ENCODE assay signal across 1 cellular context in genomic region chr1:214540324-214540723, GRCh38.
TF ChIP-seq lines count a peak whose summit lies in the region.

No MANE protein-coding gene starts in this region.

TF ChIP-seq in HEK293, 187 proteins besides CTCF, POLR2A, EP300 and RAD21 (continued from another document):
- TF ChIP-seq ZBTB10 (tag by site-specific recombination; IDR thresholded peaks at IDR 0.05), result no peak
- TF ChIP-seq ZNF843 (tag by site-specific recombination; IDR thresholded peaks at IDR 0.05), result 0 out of 2 replicates have a peak, but pooled peaks have one; percentile 45
- no peak for TF ChIP-seq ZFP37 (tag by site-specific recombination; IDR thresholded peaks at IDR 0.05)
- TF ChIP-seq ZNF18 (tag by site-specific recombination; IDR thresholded peaks at IDR 0.05), result peak; percentile 39; the same call in 1 of the 2 replicates
- TF ChIP-seq ZNF133 (tag by site-specific recombination; IDR thresholded peaks at IDR 0.05), result peak; percentile 19; the same call in 1 of the 2 replicates
- TF ChIP-seq PRDM4 (tag by site-specific recombination; IDR thresholded peaks at IDR 0.05), result 0 out of 2 replicates have a peak, but pooled peaks have one; percentile 26
- peak; percentile 13; the same call in 1 of the 2 replicates for TF ChIP-seq GLIS1 (tag by site-specific recombination; IDR thresholded peaks at IDR 0.05)
- TF ChIP-seq ZNF121 (tag by site-specific recombination; IDR thresholded peaks at IDR 0.05), result no peak
- TF ChIP-seq PRDM6 (tag by site-specific recombination; IDR thresholded peaks at IDR 0.05), result peak; percentile 42
- TF ChIP-seq GLI2 (tag by site-specific recombination; IDR thresholded peaks at IDR 0.05; ENCODE audit: borderline replicate concordance, low read depth), result 0 out of 2 replicates have a peak, but pooled peaks have one; percentile 10
- TF ChIP-seq ZNF624 (tag by site-specific recombination; IDR thresholded peaks at IDR 0.05), result no peak
- TF ChIP-seq ZNF600 (tag by site-specific recombination; IDR thresholded peaks at IDR 0.05), result 0 out of 2 replicates have a peak, but pooled peaks have one; percentile 12
- peak; percentile 86 for TF ChIP-seq FEZF1 (tag by site-specific recombination; IDR thresholded peaks at IDR 0.05)
- no peak for TF ChIP-seq ZNF621 (tag by site-specific recombination; IDR thresholded peaks at IDR 0.05)
- peak; percentile 86 for TF ChIP-seq OSR2 (tag by site-specific recombination; IDR thresholded peaks at IDR 0.05)
- peak; percentile 53; the same call in 1 of the 2 replicates for TF ChIP-seq ZNF394 (tag by site-specific recombination; IDR thresholded peaks at IDR 0.05; ENCODE audit: borderline replicate concordance)
- peak; percentile 98 for TF ChIP-seq SP7 (tag by site-specific recombination; IDR thresholded peaks at IDR 0.05)
